ENCODE assay signal across 1 cellular context in the genomic region with DNA sequence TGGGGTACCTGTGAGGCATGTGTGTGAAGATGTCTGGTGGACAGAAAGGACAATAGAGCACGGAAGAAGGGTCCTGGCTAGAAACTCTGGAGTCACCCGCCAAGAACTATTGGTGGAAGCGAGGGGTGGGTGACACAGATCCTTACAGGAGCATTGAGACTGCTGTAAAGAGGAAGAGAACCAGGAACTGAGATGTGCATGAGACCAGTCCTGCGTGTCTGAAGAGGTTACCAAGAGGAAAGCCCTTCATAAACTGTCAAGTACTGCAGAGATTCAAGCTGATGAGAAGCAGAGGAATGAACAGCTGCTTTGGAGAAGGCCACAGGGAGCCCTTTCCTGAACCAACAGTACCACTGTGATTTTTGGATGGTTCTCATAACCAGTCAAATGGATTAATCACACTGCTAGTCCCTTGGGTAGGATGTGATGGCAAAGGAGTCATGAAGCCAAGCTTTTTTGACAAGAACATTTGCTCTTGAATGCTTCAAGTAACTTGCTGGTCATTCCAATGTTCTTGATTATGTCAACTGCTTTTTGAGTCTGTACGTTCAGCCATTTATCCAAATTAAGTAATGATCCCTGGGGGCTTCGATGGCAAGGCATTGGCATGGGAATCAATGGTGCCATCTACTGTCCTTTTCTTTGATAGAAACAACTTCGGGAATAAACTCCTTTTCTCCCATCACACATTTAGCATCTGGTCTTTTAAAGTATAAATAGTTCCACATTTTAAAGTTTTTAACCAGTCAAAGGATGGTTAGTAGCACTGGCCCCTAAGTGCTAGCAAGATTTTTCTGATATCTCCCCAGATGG.
TF ChIP-seq lines count a peak whose summit lies in the region.

No MANE protein-coding gene starts in this region.

TF ChIP-seq in SK-N-SH treated with all-trans-retinoic acid at 6 μM for 48 hours, 23 proteins besides CTCF, POLR2A, EP300 and RAD21:
- TF ChIP-seq, protein P1, sequence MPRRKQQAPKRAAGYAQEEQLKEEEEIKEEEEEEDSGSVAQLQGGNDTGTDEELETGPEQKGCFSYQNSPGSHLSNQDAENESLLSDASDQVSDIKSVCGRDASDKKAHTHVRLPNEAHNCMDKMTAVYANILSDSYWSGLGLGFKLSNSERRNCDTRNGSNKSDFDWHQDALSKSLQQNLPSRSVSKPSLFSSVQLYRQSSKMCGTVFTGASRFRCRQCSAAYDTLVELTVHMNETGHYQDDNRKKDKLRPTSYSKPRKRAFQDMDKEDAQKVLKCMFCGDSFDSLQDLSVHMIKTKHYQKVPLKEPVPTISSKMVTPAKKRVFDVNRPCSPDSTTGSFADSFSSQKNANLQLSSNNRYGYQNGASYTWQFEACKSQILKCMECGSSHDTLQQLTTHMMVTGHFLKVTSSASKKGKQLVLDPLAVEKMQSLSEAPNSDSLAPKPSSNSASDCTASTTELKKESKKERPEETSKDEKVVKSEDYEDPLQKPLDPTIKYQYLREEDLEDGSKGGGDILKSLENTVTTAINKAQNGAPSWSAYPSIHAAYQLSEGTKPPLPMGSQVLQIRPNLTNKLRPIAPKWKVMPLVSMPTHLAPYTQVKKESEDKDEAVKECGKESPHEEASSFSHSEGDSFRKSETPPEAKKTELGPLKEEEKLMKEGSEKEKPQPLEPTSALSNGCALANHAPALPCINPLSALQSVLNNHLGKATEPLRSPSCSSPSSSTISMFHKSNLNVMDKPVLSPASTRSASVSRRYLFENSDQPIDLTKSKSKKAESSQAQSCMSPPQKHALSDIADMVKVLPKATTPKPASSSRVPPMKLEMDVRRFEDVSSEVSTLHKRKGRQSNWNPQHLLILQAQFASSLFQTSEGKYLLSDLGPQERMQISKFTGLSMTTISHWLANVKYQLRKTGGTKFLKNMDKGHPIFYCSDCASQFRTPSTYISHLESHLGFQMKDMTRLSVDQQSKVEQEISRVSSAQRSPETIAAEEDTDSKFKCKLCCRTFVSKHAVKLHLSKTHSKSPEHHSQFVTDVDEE (CRISPR knock-in tag; IDR thresholded peaks at IDR 0.05), result no peak
- TF ChIP-seq, protein P2, sequence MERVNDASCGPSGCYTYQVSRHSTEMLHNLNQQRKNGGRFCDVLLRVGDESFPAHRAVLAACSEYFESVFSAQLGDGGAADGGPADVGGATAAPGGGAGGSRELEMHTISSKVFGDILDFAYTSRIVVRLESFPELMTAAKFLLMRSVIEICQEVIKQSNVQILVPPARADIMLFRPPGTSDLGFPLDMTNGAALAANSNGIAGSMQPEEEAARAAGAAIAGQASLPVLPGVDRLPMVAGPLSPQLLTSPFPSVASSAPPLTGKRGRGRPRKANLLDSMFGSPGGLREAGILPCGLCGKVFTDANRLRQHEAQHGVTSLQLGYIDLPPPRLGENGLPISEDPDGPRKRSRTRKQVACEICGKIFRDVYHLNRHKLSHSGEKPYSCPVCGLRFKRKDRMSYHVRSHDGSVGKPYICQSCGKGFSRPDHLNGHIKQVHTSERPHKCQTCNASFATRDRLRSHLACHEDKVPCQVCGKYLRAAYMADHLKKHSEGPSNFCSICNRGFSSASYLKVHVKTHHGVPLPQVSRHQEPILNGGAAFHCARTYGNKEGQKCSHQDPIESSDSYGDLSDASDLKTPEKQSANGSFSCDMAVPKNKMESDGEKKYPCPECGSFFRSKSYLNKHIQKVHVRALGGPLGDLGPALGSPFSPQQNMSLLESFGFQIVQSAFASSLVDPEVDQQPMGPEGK (CRISPR knock-in tag; IDR thresholded peaks at IDR 0.05; ENCODE audit: borderline replicate concordance), result no peak
- TF ChIP-seq SNAI2 (CRISPR knock-in tag; IDR thresholded peaks at IDR 0.05), result no peak
TF ChIP-seq in SK-N-SH treated with all-trans-retinoic acid at 6 μM for 48 hours: peak in this region for 0.
